In genomic region chr6:93985953-93986352, GRCh38 we compare ENCODE assay signal across 23 cellular contexts.
"Had no signal": no experiment of that assay in that cellular context is flagged by ENCODE, and none has a peak within 500 bp of the region (broad histone marks: within the 10 kb centered on the region; RNA-seq: fewer than 3 reads in every experiment).

No MANE protein-coding gene starts in this region.

- H3K27ac Mint-ChIP-seq: dendritic cell treated with granulocyte-macrophage colony-stimulating factor and Interleukin-4, amounts not matched to agents 40 ng/mL and 50 ng/mL, for 4 days; memory B cell; mesothelial cell of epicardium; naive B cell; natural killer cell treated with Interleukin-12 subunit alpha and Interleukin-12 subunit beta and Interleukin-15 and Interleukin-18, amount 100 ng/mL, for 72 hours; stimulated activated memory B cell treated with anti-CD40 and anti-IgM and Interleukin-4, amounts not matched to agents 10 μg/mL and 1 μg/mL and 100 μg/mL, for 72 hours; type B pancreatic cell had no signal

- ATAC-seq: mucosa of descending colon; natural killer cell treated with Interleukin-12 subunit alpha and Interleukin-12 subunit beta and Interleukin-15 and Interleukin-18, amount 100 ng/mL, for 72 hours; psoas muscle; right cardiac atrium; stimulated activated memory B cell treated with anti-CD40 and anti-IgM and Interleukin-4, amounts not matched to agents 10 μg/mL and 1 μg/mL and 100 μg/mL, for 72 hours; stimulated activated naive CD8-positive, alpha-beta T cell treated with anti-CD3 and anti-CD28 coated beads, Interleukin-15, Interleukin-2, amounts not matched to agents 100 U/mL and 50 U/mL, for 24 hours had no signal

- H3K4me3 Mint-ChIP-seq: dendritic cell treated with granulocyte-macrophage colony-stimulating factor and Interleukin-4, amounts not matched to agents 40 ng/mL and 50 ng/mL, for 4 days; memory B cell; mesothelial cell of epicardium; naive B cell; natural killer cell treated with Interleukin-12 subunit alpha and Interleukin-12 subunit beta and Interleukin-15 and Interleukin-18, amount 100 ng/mL, for 72 hours; neural crest cell; stimulated activated memory B cell treated with anti-CD40 and anti-IgM and Interleukin-4, amounts not matched to agents 10 μg/mL and 1 μg/mL and 100 μg/mL, for 72 hours; type B pancreatic cell had no signal

- H3K9me3 ChIP-seq: colonic mucosa, esophagus muscularis mucosa, mucosa of descending colon, psoas muscle, sigmoid colon, testis, tibial artery had no signal

- DNase-seq: colonic mucosa; effector CD8-positive, alpha-beta T cell; foreskin melanocyte; hypothalamus; mucosa of descending colon; naive B cell; psoas muscle; right cardiac atrium; sigmoid colon; stimulated activated CD4-positive, alpha-beta T cell treated with anti-CD3 and anti-CD28 coated beads, Interleukin-4, amount 100 ng/mL, for 4 hours; stimulated activated naive CD8-positive, alpha-beta T cell treated with anti-CD3 and anti-CD28 coated beads, Interleukin-15, Interleukin-2, amounts not matched to agents 100 U/mL and 50 U/mL, for 24 hours; substantia nigra; testis; tibial artery had no signal

- H3K27me3 Mint-ChIP-seq: dendritic cell treated with granulocyte-macrophage colony-stimulating factor and Interleukin-4, amounts not matched to agents 40 ng/mL and 50 ng/mL, for 4 days; memory B cell; naive B cell; natural killer cell treated with Interleukin-12 subunit alpha and Interleukin-12 subunit beta and Interleukin-15 and Interleukin-18, amount 100 ng/mL, for 72 hours; stimulated activated memory B cell treated with anti-CD40 and anti-IgM and Interleukin-4, amounts not matched to agents 10 μg/mL and 1 μg/mL and 100 μg/mL, for 72 hours; type B pancreatic cell had no signal

- H3K9me3 Mint-ChIP-seq: dendritic cell treated with granulocyte-macrophage colony-stimulating factor and Interleukin-4, amounts not matched to agents 40 ng/mL and 50 ng/mL, for 4 days; mesothelial cell of epicardium; type B pancreatic cell had no signal

- H3K27ac ChIP-seq: colonic mucosa, esophagus muscularis mucosa, psoas muscle, sigmoid colon, testis, tibial artery had no signal

- H3K4me1 Mint-ChIP-seq: memory B cell; mesothelial cell of epicardium; naive B cell; neural crest cell; stimulated activated memory B cell treated with anti-CD40 and anti-IgM and Interleukin-4, amounts not matched to agents 10 μg/mL and 1 μg/mL and 100 μg/mL, for 72 hours had no signal

- H3K36me3 ChIP-seq: colonic mucosa, esophagus muscularis mucosa, sigmoid colon, tibial artery had no signal

- H3K36me3 Mint-ChIP-seq: memory B cell; mesothelial cell of epicardium; naive B cell; stimulated activated memory B cell treated with anti-CD40 and anti-IgM and Interleukin-4, amounts not matched to agents 10 μg/mL and 1 μg/mL and 100 μg/mL, for 72 hours; type B pancreatic cell had no signal

- H3K4me3 ChIP-seq: colonic mucosa, esophagus muscularis mucosa, lung, mucosa of descending colon, psoas muscle, sigmoid colon, testis, tibial artery had no signal

- H3K27me3 ChIP-seq: colonic mucosa, esophagus muscularis mucosa, sigmoid colon, testis, tibial artery had no signal

- H3K4me1 ChIP-seq: colonic mucosa, esophagus muscularis mucosa, psoas muscle, sigmoid colon, testis, tibial artery had no signal
